In the genomic region with DNA sequence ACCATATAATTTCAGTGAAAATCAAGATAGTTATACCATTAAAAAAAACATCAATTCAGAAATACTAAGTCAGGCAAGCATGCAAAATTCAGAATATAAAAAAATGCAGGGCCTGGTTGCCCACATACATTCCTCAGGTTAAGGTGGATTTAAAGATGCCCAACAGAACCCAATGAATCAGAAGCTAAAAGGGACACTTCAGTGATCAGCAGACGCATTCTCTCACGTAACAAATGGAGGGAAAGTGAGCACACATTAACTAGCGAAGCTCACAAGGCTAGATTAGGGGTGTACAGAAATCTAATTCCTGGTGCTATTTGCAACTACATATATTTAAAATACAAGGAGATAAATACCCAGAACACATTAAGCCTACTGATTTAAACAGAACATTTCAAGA, we compare ENCODE assay signal across 18 cellular contexts.
"Had no signal": no experiment of that assay in that cellular context is flagged by ENCODE, and none has a peak within 500 bp of the region (broad histone marks: within the 10 kb centered on the region; RNA-seq: fewer than 3 reads in every experiment).

No MANE protein-coding gene starts in this region.

- H3K9me3 Mint-ChIP-seq: naive thymus-derived CD8-positive, alpha-beta T cell; stimulated activated naive B cell treated with anti-CD40 and anti-IgM and Interleukin-4, amounts not matched to agents 10 μg/mL and 1 μg/mL and 100 μg/mL, for 72 hours; stimulated activated naive CD8-positive, alpha-beta T cell treated with anti-CD3 and anti-CD28 coated beads, Interleukin-15, amount 100 ng/mL, for 72 hours had no signal

- ATAC-seq: esophagus mucosa; heart right ventricle; mucosa of descending colon; naive thymus-derived CD8-positive, alpha-beta T cell; psoas muscle; right lobe of liver; stimulated activated naive B cell treated with anti-CD40 and anti-IgM and Interleukin-4, amounts not matched to agents 10 μg/mL and 1 μg/mL and 100 μg/mL, for 72 hours; stimulated activated naive CD8-positive, alpha-beta T cell treated with anti-CD3 and anti-CD28 coated beads, Interleukin-15, amount 100 ng/mL, for 72 hours; upper lobe of right lung had no signal

- DNase-seq: dorsolateral prefrontal cortex; effector CD8-positive, alpha-beta T cell; heart right ventricle; hypothalamus; kidney glomerular epithelial cell; mesendoderm; mucosa of descending colon; naive thymus-derived CD8-positive, alpha-beta T cell; psoas muscle; retina; right lobe of liver; stimulated activated CD4-positive, alpha-beta T cell treated with anti-CD3 and anti-CD28 coated beads, Interleukin-1b, Interleukin-23, amount 100 ng/mL, for 48 hours; stimulated activated CD4-positive, alpha-beta T cell treated with anti-CD3 and anti-CD28 coated beads, Interleukin-4, amount 100 ng/mL, for 24 hours; stimulated activated naive B cell treated with anti-CD40 and anti-IgM and Interleukin-4, amounts not matched to agents 10 μg/mL and 1 μg/mL and 100 μg/mL, for 72 hours; stimulated activated naive CD8-positive, alpha-beta T cell treated with anti-CD3 and anti-CD28 coated beads, Interleukin-15, amount 100 ng/mL, for 72 hours; testis; upper lobe of right lung had no signal

- H3K4me3 Mint-ChIP-seq: naive thymus-derived CD8-positive, alpha-beta T cell; stimulated activated naive B cell treated with anti-CD40 and anti-IgM and Interleukin-4, amounts not matched to agents 10 μg/mL and 1 μg/mL and 100 μg/mL, for 72 hours; stimulated activated naive CD8-positive, alpha-beta T cell treated with anti-CD3 and anti-CD28 coated beads, Interleukin-15, amount 100 ng/mL, for 72 hours had no signal

- H3K27ac Mint-ChIP-seq: stimulated activated naive CD8-positive, alpha-beta T cell treated with anti-CD3 and anti-CD28 coated beads, Interleukin-15, amount 100 ng/mL, for 72 hours had no signal

- H3K27me3 Mint-ChIP-seq: naive thymus-derived CD8-positive, alpha-beta T cell; stimulated activated naive B cell treated with anti-CD40 and anti-IgM and Interleukin-4, amounts not matched to agents 10 μg/mL and 1 μg/mL and 100 μg/mL, for 72 hours; stimulated activated naive CD8-positive, alpha-beta T cell treated with anti-CD3 and anti-CD28 coated beads, Interleukin-15, amount 100 ng/mL, for 72 hours had no signal
